30 cellular contexts compared by ENCODE assay signal in the genomic region with DNA sequence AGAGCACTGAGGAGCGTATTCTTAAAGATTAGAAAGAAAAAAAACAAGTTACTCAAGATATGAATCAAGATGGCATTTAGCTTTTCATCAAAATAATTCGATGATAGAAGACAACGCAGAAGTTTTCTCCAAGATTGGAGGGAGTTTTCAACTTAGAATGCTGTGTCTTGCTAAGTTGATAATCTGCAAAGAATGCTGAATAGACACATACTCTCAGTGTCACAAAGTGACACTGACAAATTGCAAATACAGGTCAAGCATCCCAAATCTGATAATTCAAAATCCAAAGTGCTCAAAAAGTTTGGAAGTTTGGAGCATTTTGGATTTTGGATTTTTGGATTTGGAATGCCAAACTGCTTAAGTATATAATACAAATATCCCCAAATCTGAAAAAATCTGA.
"Had no signal": no experiment of that assay in that cellular context is flagged by ENCODE, and none has a peak within 500 bp of the region (broad histone marks: within the 10 kb centered on the region; RNA-seq: fewer than 3 reads in every experiment).

No MANE protein-coding gene starts in this region.

- H3K9me3 Mint-ChIP-seq: activated B cell treated with CpG ODN at 0.5 μM for 24 hours; activated CD8-positive, alpha-beta T cell treated with anti-CD3 and anti-CD28 coated beads for 36 hours; activated T-cell treated with anti-CD3 and anti-CD28 coated beads, Interleukin-2, amount 50 U/mL, for 4 hours; activated T-helper 17 cell treated with anti-CD3 and anti-CD28 coated beads, Interleukin-2, amount 50 U/mL, for 72 hours; central memory CD8-positive, alpha-beta T cell; dendritic cell treated with granulocyte-macrophage colony-stimulating factor and Interleukin-4, amounts not matched to agents 40 ng/mL and 50 ng/mL, for 4 days; endodermal cell; T-helper 2 cell treated with Interferon-gamma antibody and Interleukin-4, amounts not matched to agents 5 μg/mL and 100 μg/mL, for 36 hours had no signal

- H3K4me1 Mint-ChIP-seq: activated T-helper 17 cell treated with anti-CD3 and anti-CD28 coated beads, Interleukin-2, amount 50 U/mL, for 72 hours; endodermal cell; T-helper 17 cell had no signal

- H3K4me3 Mint-ChIP-seq: activated B cell treated with CpG ODN at 0.5 μM for 24 hours; activated CD8-positive, alpha-beta T cell treated with anti-CD3 and anti-CD28 coated beads for 36 hours; activated naive CD8-positive, alpha-beta T cell; activated T-cell treated with anti-CD3 and anti-CD28 coated beads, Interleukin-2, amount 50 U/mL, for 4 hours; activated T-helper 17 cell treated with anti-CD3 and anti-CD28 coated beads, Interleukin-2, amount 50 U/mL, for 72 hours; central memory CD8-positive, alpha-beta T cell; dendritic cell treated with granulocyte-macrophage colony-stimulating factor and Interleukin-4, amounts not matched to agents 40 ng/mL and 50 ng/mL, for 4 days; endodermal cell; T-helper 17 cell; T-helper 2 cell treated with Interferon-gamma antibody and Interleukin-4, amounts not matched to agents 5 μg/mL and 100 μg/mL, for 36 hours had no signal

- H3K36me3 ChIP-seq: brain microvascular endothelial cell, WERI-Rb-1 had no signal

- DNase-seq: activated B cell treated with CpG ODN at 0.5 μM for 24 hours; activated CD4-positive, alpha-beta T cell treated with anti-CD3 and anti-CD28 coated beads for 48 hours; activated CD4-positive, alpha-beta T cell treated with anti-CD3 and anti-CD28 coated beads, Interleukin-2, amount 50 U/mL, for 1 hour; activated CD4-positive, alpha-beta T cell treated with anti-CD3 and anti-CD28 coated beads, Interleukin-2, amount 50 U/mL, for 48 hours; activated CD8-positive, alpha-beta memory T cell treated with anti-CD3 and anti-CD28 coated beads for 24 hours; activated CD8-positive, alpha-beta T cell treated with anti-CD3 and anti-CD28 coated beads for 36 hours; activated effector memory CD4-positive, alpha-beta T cell treated with Interleukin-2 at 50 U/mL for 16 hours; activated gamma-delta T cell treated with Interleukin-2 at 50 U/mL for 16 hours; activated naive CD4-positive, alpha-beta T cell treated with anti-CD3 and anti-CD28 coated beads, Interleukin-2, amount 50 U/mL, for 16 hours; activated naive CD4-positive, alpha-beta T cell treated with Interleukin-2 at 50 U/mL for 16 hours; activated T-cell treated with anti-CD3 and anti-CD28 coated beads, Interleukin-2, amount 50 U/mL, for 4 hours; amniotic stem cell; anterior cingulate cortex; brain microvascular endothelial cell; dorsolateral prefrontal cortex; effector memory CD4-positive, alpha-beta T cell; endodermal cell; foreskin fibroblast; head of caudate nucleus; T-helper 17 cell; T1000; WERI-Rb-1 had no signal

- ATAC-seq: activated CD4-positive, CD25-positive, alpha-beta regulatory T cell treated with anti-CD3 and anti-CD28 coated beads, Interleukin-2, amount 50 U/mL, for 24 hours; activated CD8-positive, alpha-beta T cell treated with anti-CD3 and anti-CD28 coated beads for 36 hours; activated T-cell treated with anti-CD3 and anti-CD28 coated beads, Interleukin-2, amount 50 U/mL, for 4 hours; activated T-helper 17 cell treated with anti-CD3 and anti-CD28 coated beads, Interleukin-2, amount 50 U/mL, for 72 hours; esophagus mucosa; T-helper 17 cell had no signal

- H3K27ac Mint-ChIP-seq: activated B cell treated with CpG ODN at 0.5 μM for 24 hours; activated CD8-positive, alpha-beta T cell treated with anti-CD3 and anti-CD28 coated beads for 36 hours; activated naive CD8-positive, alpha-beta T cell; activated T-helper 17 cell treated with anti-CD3 and anti-CD28 coated beads, Interleukin-2, amount 50 U/mL, for 72 hours; dendritic cell treated with granulocyte-macrophage colony-stimulating factor and Interleukin-4, amounts not matched to agents 40 ng/mL and 50 ng/mL, for 4 days; endodermal cell; T-helper 17 cell; T-helper 2 cell treated with Interferon-gamma antibody and Interleukin-4, amounts not matched to agents 5 μg/mL and 100 μg/mL, for 36 hours had no signal

- H3K27me3 ChIP-seq: brain microvascular endothelial cell, dorsolateral prefrontal cortex had no signal

- H3K4me3 ChIP-seq: coronary artery, dorsolateral prefrontal cortex had no signal

- H3K27ac ChIP-seq: brain microvascular endothelial cell, coronary artery, dorsolateral prefrontal cortex, WERI-Rb-1 had no signal

- H3K27me3 Mint-ChIP-seq: activated B cell treated with CpG ODN at 0.5 μM for 24 hours; activated CD8-positive, alpha-beta T cell treated with anti-CD3 and anti-CD28 coated beads for 36 hours; activated naive CD8-positive, alpha-beta T cell; activated T-helper 17 cell treated with anti-CD3 and anti-CD28 coated beads, Interleukin-2, amount 50 U/mL, for 72 hours; central memory CD8-positive, alpha-beta T cell; dendritic cell treated with granulocyte-macrophage colony-stimulating factor and Interleukin-4, amounts not matched to agents 40 ng/mL and 50 ng/mL, for 4 days; T-helper 17 cell had no signal
